In genomic region chr18:75226301-75226955, GRCh38 we compare ENCODE assay signal across 10 cellular contexts. TPM values are rescaled to one million over a fixed set of nuclear protein-coding genes. Genes with fewer than 3 reads are reported as not detected.
DNase-seq lines count a peak whose midpoint lies in the region; ATAC-seq and TF ChIP-seq lines count a peak whose summit lies in the region.
"Had no signal": no experiment of that assay in that cellular context is flagged by ENCODE, and none has a peak within 500 bp of the region (broad histone marks: within the 10 kb centered on the region; RNA-seq: fewer than 3 reads in every experiment).

No MANE protein-coding gene starts in this region.

- H3K27ac ChIP-seq in ascending aorta (peak overlapping the region in 1 of 2 donors; percentile 27), MM.1S (ENCODE audit: low read length) (no peak overlapping the region)

- no peak overlapping the region for H3K9ac ChIP-seq in MM.1S (ENCODE audit: low read length)

- peaks cover 47% of the 10 kb centered on the region for H3K79me2 ChIP-seq in MM.1S (ENCODE audit: low read length)

- peak overlapping the region; percentile 57 to 87 (median 72) for H3K27ac Mint-ChIP-seq in immature natural killer cell

- no peaks in the 10 kb centered on the region for H3F3A ChIP-seq in MM.1S (ENCODE audit: insufficient read depth, low read length)

- no peak for TF ChIP-seq CTCF in ascending aorta (IDR thresholded peaks at IDR 0.05)
- TF ChIP-seq CTCF in MM.1S (IDR thresholded peaks at IDR 0.05; ENCODE audit: low read length) = no peak
- TF ChIP-seq CTCF in GM13977 (IDR thresholded peaks at IDR 0.05; ENCODE audit: extremely low read depth, insufficient read depth, missing control alignments) = no peak

- H3K27me3 Mint-ChIP-seq in immature natural killer cell (ENCODE audit: low read depth in 3 of 3) = peaks cover 0 to 4% (median 0%) of the 10 kb centered on the region in 3 donors

- no peaks in the 10 kb centered on the region for H3K9me2 ChIP-seq in MM.1S (replicated peaks; ENCODE audit: insufficient read depth, low read length)

- peak; percentile 18 for ATAC-seq in sciatic nerve

- H2AFZ ChIP-seq in MM.1S (ENCODE audit: low read length) = no peak overlapping the region

- peaks cover 0 to 3% (median 0%) of the 10 kb centered on the region in 3 donors for H3K36me3 Mint-ChIP-seq in immature natural killer cell

- intact Hi-C loops in ascending aorta (cut with DNase I) = no loop called here
- intact Hi-C loops in sciatic nerve (cut with DNase I) = no loop called here

- H3K4me1 ChIP-seq in ascending aorta (peaks cover 4 to 7% of the 10 kb centered on the region in 2 donors), MM.1S (ENCODE audit: low read length) (no peaks in the 10 kb centered on the region)

- in situ Hi-C loops in Caki2 (cut with HindIII; ENCODE audit: low pct_unique_long_range_greater_than_20kb, low sequenced_read_pairs) = no loop called here
- in situ Hi-C loops in GM13977 (cut with MboI; ENCODE audit: low pct_unique_long_range_greater_than_20kb, low sequenced_read_pairs, unreplicated experiment) = no loop called here

- peak overlapping the region; percentile 39 to 49 for H3K4me3 ChIP-seq in ascending aorta
- H3K4me3 ChIP-seq in MM.1S (ENCODE audit: low read length) = no peak overlapping the region

- H3K36me3 ChIP-seq in ascending aorta (no peaks in the 10 kb centered on the region), MM.1S (replicated peaks; ENCODE audit: insufficient read depth, low read length) (no peaks in the 10 kb centered on the region)

- DNase-seq in Caki2 (ENCODE audit: low read depth) (peak; percentile 65), ascending aorta (ENCODE audit: low spot score in 2 of 2) (no peak), immature natural killer cell (no peak), sciatic nerve (ENCODE audit: low spot score) (no peak), MM.1S (no peak), GM13977 (ENCODE audit: low spot score) (no peak), COR-L47 (lab: John Stamatoyannopoulos, UW) (no peak), NCI-H2171 (lab: John Stamatoyannopoulos, UW) (no peak)
- DNase-seq: EL; NK-92 treated with Interleukin-12 subunit alpha and Interleukin-12 subunit beta, amount 100 ng/mL, for 24 hours had no signal

- peak overlapping the region in 4 of 5 donors; percentile 53 to 77 (median 62) for H3K4me3 Mint-ChIP-seq in immature natural killer cell

- H3K9me3 ChIP-seq in ascending aorta (no peaks in the 10 kb centered on the region), MM.1S (replicated peaks; ENCODE audit: insufficient read depth, low read length) (no peaks in the 10 kb centered on the region)

- H3K9me3 Mint-ChIP-seq in immature natural killer cell = no peaks in the 10 kb centered on the region

- H3K4me2 ChIP-seq in MM.1S (ENCODE audit: low read depth, low read length) = no peak overlapping the region

- H4K20me1 ChIP-seq in MM.1S (ENCODE audit: insufficient read depth, low read length) = no peaks in the 10 kb centered on the region

- H3K4me1 Mint-ChIP-seq in immature natural killer cell = peaks cover 88 to 93% of the 10 kb centered on the region in 2 donors

- H3K27me3 ChIP-seq in ascending aorta (no peaks in the 10 kb centered on the region), MM.1S (replicated peaks; ENCODE audit: insufficient read depth, low read length) (no peaks in the 10 kb centered on the region)

RNA-seq across cellular contexts. Expression of gene TSHZ1, which starts 15.8 kb away (rescaled TPM):
- total RNA-seq in Caki2 (2014; rRNA removed; shearing (Covaris generic); ENCODE audit: low replicate concordance) = 9.2 and 10.4 TPM in 2 replicates
- total RNA-seq in ascending aorta (13.3 TPM), sciatic nerve (25.4 TPM)
- polyA plus RNA-seq in immature natural killer cell = 10 to 100 TPM in 1 of 3 donors, 1 to 10 TPM in 2; 1.7 to 10.7 (median 3.5) TPM

RNA-seq across cellular contexts. Expression of gene PTGR3, which starts 17.5 kb away (rescaled TPM):
- 4.1 and 12.4 TPM in 2 replicates for total RNA-seq in Caki2 (2014; rRNA removed; shearing (Covaris generic); ENCODE audit: low replicate concordance)
- total RNA-seq in ascending aorta (10.1 TPM), sciatic nerve (31.6 TPM)
- 10 to 100 TPM; 18.4 to 32.9 (median 26.1) TPM for polyA plus RNA-seq in immature natural killer cell
